14 cellular contexts compared by ENCODE assay signal in genomic region chr7:129875745-129876411, GRCh38.
DNase-seq lines count a peak whose midpoint lies in the region; ATAC-seq, FAIRE-seq and TF ChIP-seq lines count a peak whose summit lies in the region.
"Had no signal": no experiment of that assay in that cellular context is flagged by ENCODE, and none has a peak within 500 bp of the region (broad histone marks: within the 10 kb centered on the region; RNA-seq: fewer than 3 reads in every experiment).

No MANE protein-coding gene starts in this region.

- no peaks in the 10 kb centered on the region for H3K79me2 ChIP-seq in K562 (ENCODE audit: control insufficient read depth, insufficient read depth, low read length)

- intact Hi-C loops in K562 (cut with micrococcal nuclease) (loop anchor here (2.0 kb wide), 1 partner anchor 19 kb away; no protein-coding TSS in a partner anchor), right cardiac atrium (cut with DNase I) (no loop called here)

- H3K27ac ChIP-seq in K562 (ENCODE audit: extremely low read depth, low read depth, low read length) (peak overlapping the region; percentile 75), right cardiac atrium (ENCODE audit: low read length) (no peak overlapping the region)
- H3K27ac ChIP-seq: BLaER1, SK-N-MC had no signal

- peak overlapping the region; percentile 70 for H3K4me2 ChIP-seq in K562 (ENCODE audit: insufficient read depth, low read length)
- H3K4me2 ChIP-seq: BLaER1 had no signal

- H3K4me1 Mint-ChIP-seq in stimulated activated naive CD8-positive, alpha-beta T cell treated with anti-CD3 and anti-CD28 coated beads, Interleukin-15, amount 100 ng/mL, for 72 hours: peaks cover 50% of the 10 kb centered on the region

- peak; percentile 46 for TF ChIP-seq POLR2A in K562 (conservative IDR thresholded peaks at IDR 0.05)

- WGBS in K562 (ENCODE audit: insufficient coverage, low coverage, missing lambda C conversion rate): 3% methylated on average over 5 of the region's 5 CpGs
- 47% methylated on average over 5 of the region's 5 CpGs for WGBS in right cardiac atrium

- TF ChIP-seq EP300 in K562 (IDR thresholded peaks at IDR 0.05; ENCODE audit: low read length): no peak; the same call in 1 of the 2 replicates

- TF ChIP-seq RAD21 in K562 (CRISPR knock-in tag; conservative IDR thresholded peaks at IDR 0.05 in 1 of 2, IDR thresholded peaks at IDR 0.05 in 1 of 2): no peak

- in situ Hi-C loops in K562 (cut with MboI): no loop called here

- CTCF ChIA-PET in K562 (lab: Yijun Ruan, JAX; ENCODE audit: low intra/inter-chr PET ratio): no interaction called here

- H3K4me3 ChIP-seq in K562 (peak overlapping the region; percentile 6; the same call in 1 of the 2 replicates), right cardiac atrium (ENCODE audit: low read length) (no peak overlapping the region)
- H3K4me3 ChIP-seq: BLaER1, mucosa of descending colon, SK-N-MC had no signal

- POLR2A ChIA-PET in K562 (lab: Yijun Ruan, JAX): interaction anchor here (0.6 to 4.4 kb wide), 13 partner anchors 10 to 578 kb away, joined by 3 to 24 read pairs (median 4); partner anchors contain the start of gene NRF1

- BruUV-seq in K562 (replicated peaks; lab: Mats Ljungman, UMichigan): no TSS peak

- H3K9me3 Mint-ChIP-seq in stimulated activated naive CD8-positive, alpha-beta T cell treated with anti-CD3 and anti-CD28 coated beads, Interleukin-15, amount 100 ng/mL, for 72 hours: no peaks in the 10 kb centered on the region
- H3K9me3 Mint-ChIP-seq: activated CD8-positive, alpha-beta T cell treated with anti-CD3 and anti-CD28 coated beads for 36 hours; IgD-negative memory B cell had no signal

- no peaks in the 10 kb centered on the region for H4K20me1 ChIP-seq in K562 (replicated peaks; ENCODE audit: control insufficient read depth, insufficient read depth, low read length)

- FAIRE-seq in K562 (lab: Jason Lieb, UNC): peak; percentile 62

- H3K27ac Mint-ChIP-seq in stimulated activated naive CD8-positive, alpha-beta T cell treated with anti-CD3 and anti-CD28 coated beads, Interleukin-15, amount 100 ng/mL, for 72 hours: no peak overlapping the region
- H3K27ac Mint-ChIP-seq: activated CD8-positive, alpha-beta T cell treated with anti-CD3 and anti-CD28 coated beads for 36 hours; IgD-negative memory B cell had no signal

- peak overlapping the region in 1 of 2 experiments; percentile 65; a peak in 2 of 4 replicates for H3K9ac ChIP-seq in K562 (ENCODE audit: insufficient read depth in 1 of 2, low read depth in 2 of 2, low read length in 2 of 2)
- H3K9ac ChIP-seq: BLaER1 had no signal

- no peaks in the 10 kb centered on the region for H3K36me3 ChIP-seq in K562 (ENCODE audit: control insufficient read depth, insufficient read depth, low read length)

- no peaks in the 10 kb centered on the region for H3K9me1 ChIP-seq in K562 (ENCODE audit: control insufficient read depth, insufficient read depth, low read length)

- no peak overlapping the region for H3K4me3 Mint-ChIP-seq in stimulated activated naive CD8-positive, alpha-beta T cell treated with anti-CD3 and anti-CD28 coated beads, Interleukin-15, amount 100 ng/mL, for 72 hours
- H3K4me3 Mint-ChIP-seq: activated CD8-positive, alpha-beta T cell treated with anti-CD3 and anti-CD28 coated beads for 36 hours; IgD-negative memory B cell had no signal

- ATAC-seq in stimulated activated naive CD8-positive, alpha-beta T cell treated with anti-CD3 and anti-CD28 coated beads, Interleukin-15, Interleukin-2, amounts not matched to agents 100 U/mL and 50 U/mL, for 24 hours: peak; percentile 42
- no peak for ATAC-seq in stimulated activated naive CD8-positive, alpha-beta T cell treated with anti-CD3 and anti-CD28 coated beads, Interleukin-15, amount 100 ng/mL, for 72 hours
- peak; percentile 78 for ATAC-seq in K562
- ATAC-seq in right cardiac atrium: peak; percentile 53 to 70
- no peak for ATAC-seq in HG02884 (IDR thresholded peaks at IDR 0.05; ENCODE audit: unreplicated experiment)
- ATAC-seq: mucosa of descending colon had no signal

- H3K9me3 ChIP-seq in K562 (replicated peaks; ENCODE audit: control insufficient read depth, insufficient read depth, low read depth, low read length) (no peaks in the 10 kb centered on the region), right cardiac atrium (ENCODE audit: control insufficient read depth, low read length) (no peaks in the 10 kb centered on the region)
- H3K9me3 ChIP-seq: BLaER1, mucosa of descending colon had no signal

- DNase-seq in stimulated activated naive CD8-positive, alpha-beta T cell treated with anti-CD3 and anti-CD28 coated beads, Interleukin-15, Interleukin-2, amounts not matched to agents 100 U/mL and 50 U/mL, for 24 hours: no peak
- DNase-seq in stimulated activated naive CD8-positive, alpha-beta T cell treated with anti-CD3 and anti-CD28 coated beads, Interleukin-15, amount 100 ng/mL, for 72 hours: no peak
- DNase-seq in K562 (ENCODE audit: extremely low read depth in 1 of 4, low spot score in 3 of 4): peak; percentile 78 to 85 (median 81)
- DNase-seq in right cardiac atrium: no peak
- no peak for DNase-seq in DMS79 (lab: John Stamatoyannopoulos, UW)
- DNase-seq in anterior cingulate cortex (lab: John Stamatoyannopoulos, UW): no peak
- no peak for DNase-seq in mesenteric fat pad (ENCODE audit: low spot score)
- DNase-seq: activated CD8-positive, alpha-beta T cell treated with anti-CD3 and anti-CD28 coated beads for 36 hours; mucosa of descending colon; NCI-H2171 treated with DMSO at 0.1 percent for 48 hours had no signal

- H3K27me3 ChIP-seq in K562 (ENCODE audit: control insufficient read depth in 2 of 2, insufficient read depth in 2 of 2, low read length in 2 of 2): no peaks in the 10 kb centered on the region
- no peaks in the 10 kb centered on the region for H3K27me3 ChIP-seq in right cardiac atrium (ENCODE audit: control insufficient read depth, insufficient read depth)
- H3K27me3 ChIP-seq: BLaER1 had no signal

- H3K27me3 Mint-ChIP-seq in stimulated activated naive CD8-positive, alpha-beta T cell treated with anti-CD3 and anti-CD28 coated beads, Interleukin-15, amount 100 ng/mL, for 72 hours: no peaks in the 10 kb centered on the region
- H3K27me3 Mint-ChIP-seq: activated CD8-positive, alpha-beta T cell treated with anti-CD3 and anti-CD28 coated beads for 36 hours; IgD-negative memory B cell had no signal

- TF ChIP-seq CTCF in K562 (IDR thresholded peaks at IDR 0.05 in 2 of 3, conservative IDR thresholded peaks at IDR 0.05 in 1 of 3; ENCODE audit: insufficient read depth in 2 of 3, low read depth in 1 of 3, low read length in 3 of 3): no peak

- peak overlapping the region; percentile 82 for H2AFZ ChIP-seq in K562 (ENCODE audit: low read depth, low read length)

- H3K4me1 ChIP-seq in K562 (replicated peaks in 1 of 2; ENCODE audit: control insufficient read depth in 2 of 2, insufficient read depth in 2 of 2, low read length in 2 of 2) (peaks cover 8 to 54% of the 10 kb centered on the region in 2 experiments; a peak in 4 of 5 replicates), right cardiac atrium (ENCODE audit: control insufficient read depth, insufficient read depth, low read length) (peaks cover 6% of the 10 kb centered on the region)
- H3K4me1 ChIP-seq: BLaER1 had no signal

TF ChIP-seq in K562, 482 proteins besides CTCF, POLR2A, EP300 and RAD21 (continues in another document):
- TF ChIP-seq ARID2 (IDR thresholded peaks at IDR 0.05) (peak; percentile 25; the same call in 1 of the 2 replicates), CBX3 (IDR thresholded peaks at IDR 0.05; ENCODE audit: borderline replicate concordance in 1 of 2, low read length in 2 of 2) (peak in 1 of 2 experiments; percentile 4; a peak in 1 of 3 replicates), ZBTB2 (IDR thresholded peaks at IDR 0.05) (0 out of 2 replicates have a peak, but pooled peaks have one; percentile 49), ZNF830 (CRISPR knock-in tag; IDR thresholded peaks at IDR 0.05) (no peak), PTRF (tag; IDR thresholded peaks at IDR 0.05) (no peak; the same call in 1 of the 2 replicates), MLLT1 (IDR thresholded peaks at IDR 0.05) (peak in 1 of 2 experiments; percentile 44; a peak in 1 of 4 replicates), KAT7 (CRISPR knock-in tag; IDR thresholded peaks at IDR 0.05; ENCODE audit: borderline replicate concordance) (peak; percentile 36; the same call in 1 of the 2 replicates), DPF2 (IDR thresholded peaks at IDR 0.05) (peak; percentile 91), MAZ (CRISPR knock-in tag; conservative IDR thresholded peaks at IDR 0.05 in 1 of 2, IDR thresholded peaks at IDR 0.05 in 1 of 2) (0 out of 4 replicates have a peak, but pooled peaks of 1 of the 2 experiments have one; percentile 42), POLR2B (IDR thresholded peaks at IDR 0.05; ENCODE audit: low read depth, partially characterized antibody) (no peak), CGGBP1 (CRISPR knock-in tag; IDR thresholded peaks at IDR 0.05) (0 out of 2 replicates have a peak, but pooled peaks have one; percentile 13)

Comparison
In these comparisons a context has a peak if more than half of its experiments do, and no peak if none do; other contexts are left out.
1. ATAC-seq: peak in stimulated activated naive CD8-positive, alpha-beta T cell treated with anti-CD3 and anti-CD28 coated beads, Interleukin-15, Interleukin-2, amounts not matched to agents 100 U/mL and 50 U/mL, for 24 hours (single experiment), K562 (single experiment) and right cardiac atrium (2 of 2); none in stimulated activated naive CD8-positive, alpha-beta T cell treated with anti-CD3 and anti-CD28 coated beads, Interleukin-15, amount 100 ng/mL, for 72 hours (single experiment) and HG02884 (single experiment).
2. DNase-seq: peak in K562 (4 of 4); none in stimulated activated naive CD8-positive, alpha-beta T cell treated with anti-CD3 and anti-CD28 coated beads, Interleukin-15, Interleukin-2, amounts not matched to agents 100 U/mL and 50 U/mL, for 24 hours (single experiment), stimulated activated naive CD8-positive, alpha-beta T cell treated with anti-CD3 and anti-CD28 coated beads, Interleukin-15, amount 100 ng/mL, for 72 hours (0 of 2), right cardiac atrium (0 of 3), DMS79 (single experiment), anterior cingulate cortex (0 of 58) and mesenteric fat pad (single experiment).